In genomic region chr15:70272565-70273355, GRCh38 we compare ENCODE assay signal across 12 cellular contexts.
"Had no signal": no experiment of that assay in that cellular context is flagged by ENCODE, and none has a peak within 500 bp of the region (broad histone marks: within the 10 kb centered on the region; RNA-seq: fewer than 3 reads in every experiment).

No MANE protein-coding gene starts in this region.

- H3K4me1 ChIP-seq: parathyroid adenoma had no signal

- DNase-seq: activated CD4-positive, alpha-beta memory T cell treated with anti-CD3 and anti-CD28 coated beads for 36 hours; activated CD4-positive, CD25-positive, alpha-beta regulatory T cell treated with anti-CD3 and anti-CD28 coated beads, Interleukin-2, amount 50 U/mL, for 72 hours; activated effector memory CD4-positive, alpha-beta T cell treated with anti-CD3 and anti-CD28 coated beads, Interleukin-2, amount 50 U/mL, for 16 hours; activated T-cell treated with anti-CD3 and anti-CD28 coated beads, Interleukin-2, amount 50 U/mL, for 4 hours; anterior cingulate cortex; esophagus squamous epithelium; foreskin fibroblast; left colon had no signal

- H3K27me3 ChIP-seq: breast epithelium, tibial artery had no signal

- H3K4me3 Mint-ChIP-seq: activated CD4-positive, alpha-beta memory T cell treated with anti-CD3 and anti-CD28 coated beads for 36 hours; activated naive CD8-positive, alpha-beta T cell; activated T-cell treated with anti-CD3 and anti-CD28 coated beads, Interleukin-2, amount 50 U/mL, for 4 hours had no signal

- H3K9me3 Mint-ChIP-seq: activated CD4-positive, alpha-beta memory T cell treated with anti-CD3 and anti-CD28 coated beads for 36 hours; activated T-cell treated with anti-CD3 and anti-CD28 coated beads, Interleukin-2, amount 50 U/mL, for 4 hours had no signal

- H3K9me3 ChIP-seq: breast epithelium, esophagus squamous epithelium, tibial artery had no signal

- H3K36me3 Mint-ChIP-seq: activated CD4-positive, alpha-beta memory T cell treated with anti-CD3 and anti-CD28 coated beads for 36 hours; activated naive CD8-positive, alpha-beta T cell had no signal

- H3K4me3 ChIP-seq: breast epithelium, esophagus squamous epithelium, tibial artery had no signal

- H3K27ac Mint-ChIP-seq: activated CD4-positive, alpha-beta memory T cell treated with anti-CD3 and anti-CD28 coated beads for 36 hours; activated naive CD8-positive, alpha-beta T cell had no signal

- H3K79me2 ChIP-seq: parathyroid adenoma had no signal

- H3K27ac ChIP-seq: esophagus squamous epithelium, parathyroid adenoma had no signal

- ATAC-seq: activated T-cell treated with anti-CD3 and anti-CD28 coated beads, Interleukin-2, amount 50 U/mL, for 4 hours; left colon had no signal

- H3K9ac ChIP-seq: parathyroid adenoma had no signal

- H3K27me3 Mint-ChIP-seq: activated naive CD8-positive, alpha-beta T cell had no signal

- H3K36me3 ChIP-seq: breast epithelium, esophagus squamous epithelium, tibial artery had no signal
